In genomic region chr1:40633563-40634376, GRCh38 we compare ENCODE assay signal across 1 cellular context.
A peak's percentile ranks its signal among the peaks of the same experiment; 100 is the strongest.
TF ChIP-seq lines count a peak whose summit lies in the region.

No MANE protein-coding gene starts in this region.

TF ChIP-seq in K562, 482 proteins besides CTCF, POLR2A, EP300 and RAD21 (continued from another document and continues in another):
- no peak for TF ChIP-seq REST (CRISPR knock-in tag; IDR thresholded peaks at IDR 0.05; ENCODE audit: low read depth)
- TF ChIP-seq ERF (CRISPR knock-in tag; IDR thresholded peaks at IDR 0.05): no peak
- TF ChIP-seq FOXA3 (CRISPR knock-in tag; conservative IDR thresholded peaks at IDR 0.05 in 1 of 2, IDR thresholded peaks at IDR 0.05 in 1 of 2): no peak
- TF ChIP-seq E2F8 (IDR thresholded peaks at IDR 0.05; ENCODE audit: low read depth, partially characterized antibody): no peak
- no peak for TF ChIP-seq FOXP1 (CRISPR knock-in tag; IDR thresholded peaks at IDR 0.05)
- no peak for TF ChIP-seq CBX8 (IDR thresholded peaks at IDR 0.05; ENCODE audit: borderline replicate concordance, extremely low read depth, low read depth, low read length, poor library complexity, severe bottlenecking)
- no peak for TF ChIP-seq MCM3 (IDR thresholded peaks at IDR 0.05)
- TF ChIP-seq RFX1 (IDR thresholded peaks at IDR 0.05): no peak
- peak; percentile 95 for TF ChIP-seq ARID1B (IDR thresholded peaks at IDR 0.05)
- TF ChIP-seq BRCA1 (IDR thresholded peaks at IDR 0.05): no peak
- no peak for TF ChIP-seq BRCA1 (CRISPR knock-in tag; IDR thresholded peaks at IDR 0.05)
- TF ChIP-seq BHLHE40 (IDR thresholded peaks at IDR 0.05; ENCODE audit: low read length): peak; percentile 46; the same call in 1 of the 2 replicates
- no peak for TF ChIP-seq TCF7L2 (IDR thresholded peaks at IDR 0.05; ENCODE audit: low read depth, low read length)
- no peak for TF ChIP-seq ZBTB34 (CRISPR knock-in tag; IDR thresholded peaks at IDR 0.05)
- no peak for TF ChIP-seq HNRNPLL (IDR thresholded peaks at IDR 0.05; ENCODE audit: low read depth, low read length, poor library complexity, severe bottlenecking)
- peak; percentile 70 for TF ChIP-seq HMGN3 (IDR thresholded peaks at IDR 0.05; ENCODE audit: borderline replicate concordance, extremely low read depth, insufficient read length, low read depth, low read length)
- TF ChIP-seq IRF1 (CRISPR knock-in tag; IDR thresholded peaks at IDR 0.05; ENCODE audit: borderline replicate concordance): no peak
- no peak for TF ChIP-seq ZNF280A (IDR thresholded peaks at IDR 0.05; ENCODE audit: low read depth, partially characterized antibody)
- TF ChIP-seq KAT8 (IDR thresholded peaks at IDR 0.05; ENCODE audit: low read depth): no peak
- TF ChIP-seq PREB (CRISPR knock-in tag; IDR thresholded peaks at IDR 0.05): no peak
- TF ChIP-seq RBM17 (IDR thresholded peaks at IDR 0.05; ENCODE audit: borderline replicate concordance, low read depth, low read length): no peak
- no peak for TF ChIP-seq NR4A1 (CRISPR knock-in tag; IDR thresholded peaks at IDR 0.05)
- TF ChIP-seq NR4A1 (tag; IDR thresholded peaks at IDR 0.05): no peak
- TF ChIP-seq CBFB (CRISPR knock-in tag; IDR thresholded peaks at IDR 0.05): no peak
- TF ChIP-seq ZNF655 (CRISPR knock-in tag; IDR thresholded peaks at IDR 0.05): no peak
- TF ChIP-seq GTF3C2 (IDR thresholded peaks at IDR 0.05; ENCODE audit: borderline replicate concordance, extremely low read depth, insufficient read length): no peak
- TF ChIP-seq ZNF384 (IDR thresholded peaks at IDR 0.05; ENCODE audit: low read depth, low read length): no peak
- TF ChIP-seq E2F4 (CRISPR knock-in tag; IDR thresholded peaks at IDR 0.05; ENCODE audit: low read depth): no peak
- no peak for TF ChIP-seq RFX7 (CRISPR knock-in tag; IDR thresholded peaks at IDR 0.05)
- no peak for TF ChIP-seq MED1 (CRISPR knock-in tag; IDR thresholded peaks at IDR 0.05; ENCODE audit: borderline replicate concordance)
- no peak for TF ChIP-seq RUNX1 (IDR thresholded peaks at IDR 0.05; ENCODE audit: low read depth)
- TF ChIP-seq ATF2 (CRISPR knock-in tag; IDR thresholded peaks at IDR 0.05): no peak
- no peak for TF ChIP-seq ZNF561 (CRISPR knock-in tag; conservative IDR thresholded peaks at IDR 0.05)
- TF ChIP-seq MTA2 (IDR thresholded peaks at IDR 0.05; ENCODE audit: low read depth): peak; percentile 80
- no peak for TF ChIP-seq ZNF511 (CRISPR knock-in tag; IDR thresholded peaks at IDR 0.05)
- peak; percentile 42; the same call in 1 of the 2 replicates for TF ChIP-seq BCOR (IDR thresholded peaks at IDR 0.05)
- TF ChIP-seq HDAC8 (tag; IDR thresholded peaks at IDR 0.05): no peak
- no peak for TF ChIP-seq GTF2B (IDR thresholded peaks at IDR 0.05; ENCODE audit: extremely low read depth, insufficient read length)
- no peak for TF ChIP-seq RNF2 (IDR thresholded peaks at IDR 0.05)
- TF ChIP-seq DMBX1 (CRISPR knock-in tag; IDR thresholded peaks at IDR 0.05; ENCODE audit: borderline replicate concordance): no peak
- TF ChIP-seq PHTF2 (CRISPR knock-in tag; IDR thresholded peaks at IDR 0.05): no peak
- TF ChIP-seq CBX3 (IDR thresholded peaks at IDR 0.05; ENCODE audit: borderline replicate concordance in 1 of 2, low read length in 2 of 2): no peak
- TF ChIP-seq ELF1 (tag; IDR thresholded peaks at IDR 0.05): peak; percentile 52; the same call in 1 of the 2 replicates
- TF ChIP-seq ZNF699 (CRISPR knock-in tag; IDR thresholded peaks at IDR 0.05; ENCODE audit: insufficient replicate concordance): no peak
- no peak for TF ChIP-seq NFYB (IDR thresholded peaks at IDR 0.05; ENCODE audit: extremely low read depth, insufficient read length)
